ENCODE assay signal across 8 cellular contexts in genomic region chr5:174317261-174317894, GRCh38.
A peak's percentile ranks its signal among the peaks of the same experiment; 100 is the strongest.
DNase-seq lines count a peak whose midpoint lies in the region; ATAC-seq and TF ChIP-seq lines count a peak whose summit lies in the region.

No MANE protein-coding gene starts in this region.

- no peaks in the 10 kb centered on the region for H3K9me3 ChIP-seq in heart left ventricle

- peaks cover 27 to 53% of the 10 kb centered on the region in 2 donors for H3K27me3 Mint-ChIP-seq in effector memory CD8-positive, alpha-beta T cell
- H3K27me3 Mint-ChIP-seq in activated naive CD8-positive, alpha-beta T cell treated with anti-CD3 and anti-CD28 coated beads, Interleukin-2, amount 50 U/mL, for 24 hours: peaks cover 20% of the 10 kb centered on the region

- TF ChIP-seq CTCF in VCaP (conservative IDR thresholded peaks at IDR 0.05) (peak; percentile 100), heart left ventricle (IDR thresholded peaks at IDR 0.05) (peak; percentile 41 to 80 (median 70))

- H3K4me3 Mint-ChIP-seq in effector memory CD8-positive, alpha-beta T cell: no peak overlapping the region
- no peak overlapping the region for H3K4me3 Mint-ChIP-seq in activated naive CD8-positive, alpha-beta T cell treated with anti-CD3 and anti-CD28 coated beads, Interleukin-2, amount 50 U/mL, for 24 hours

- H3K27me3 ChIP-seq in heart left ventricle: peaks cover 0 to 36% (median 8%) of the 10 kb centered on the region in 9 donors

- peaks cover 0 to 7% of the 10 kb centered on the region in 2 donors for H3K9me3 Mint-ChIP-seq in effector memory CD8-positive, alpha-beta T cell
- no peaks in the 10 kb centered on the region for H3K9me3 Mint-ChIP-seq in activated naive CD8-positive, alpha-beta T cell treated with anti-CD3 and anti-CD28 coated beads, Interleukin-2, amount 50 U/mL, for 24 hours

- peaks cover 0 to 2% of the 10 kb centered on the region in 2 donors for H3K4me1 Mint-ChIP-seq in effector memory CD8-positive, alpha-beta T cell (ENCODE audit: low read depth in 2 of 2)
- H3K4me1 Mint-ChIP-seq in activated naive CD8-positive, alpha-beta T cell treated with anti-CD3 and anti-CD28 coated beads, Interleukin-2, amount 50 U/mL, for 24 hours: peaks cover 2% of the 10 kb centered on the region

- WGBS in heart left ventricle, 4 donors: 13 to 26% (median 17%) methylated on average over 8 to 11 of the region's 11 CpGs

- peak; percentile 69 for DNase-seq in DMS53 treated with DMSO at 0.1 percent for 48 hours (lab: John Stamatoyannopoulos, UW; ENCODE audit: unreplicated experiment)
- DNase-seq in Kasumi-1 (lab: John Stamatoyannopoulos, UW): peak; percentile 21 to 34
- peak in 2 of 5 donors; percentile 18 to 46 for DNase-seq in heart left ventricle
- DNase-seq in retina: peak; percentile 81
- no peak for DNase-seq in effector memory CD8-positive, alpha-beta T cell
- no peak for DNase-seq in activated naive CD8-positive, alpha-beta T cell treated with anti-CD3 and anti-CD28 coated beads, Interleukin-2, amount 50 U/mL, for 24 hours

- H3K27ac ChIP-seq in VCaP (no peak overlapping the region; the same call in 1 of the 2 replicates), heart left ventricle (no peak overlapping the region)

- H3K4me1 ChIP-seq in heart left ventricle: peaks cover 0 to 5% (median 0%) of the 10 kb centered on the region in 12 donors

- intact Hi-C loops in heart left ventricle (cut with DNase I): loop anchor here in 9 of 10 donors (1.0 to 10.0 kb wide), 6 partner anchors 272 to 1023 kb away; partner anchors contain the start of genes NSG2 (in 5 of the 9), BOD1 (in 1 of the 9) and C5orf47 (in 1 of the 9)

- H3K27ac Mint-ChIP-seq in effector memory CD8-positive, alpha-beta T cell: no peak overlapping the region
- no peak overlapping the region for H3K27ac Mint-ChIP-seq in activated naive CD8-positive, alpha-beta T cell treated with anti-CD3 and anti-CD28 coated beads, Interleukin-2, amount 50 U/mL, for 24 hours

- no peaks in the 10 kb centered on the region for H3K36me3 Mint-ChIP-seq in effector memory CD8-positive, alpha-beta T cell (ENCODE audit: insufficient read depth)
- no peaks in the 10 kb centered on the region for H3K36me3 Mint-ChIP-seq in activated naive CD8-positive, alpha-beta T cell treated with anti-CD3 and anti-CD28 coated beads, Interleukin-2, amount 50 U/mL, for 24 hours (ENCODE audit: low read depth)

- H3K4me3 ChIP-seq in heart left ventricle: no peak overlapping the region

- no peak for TF ChIP-seq POLR2A in heart left ventricle (IDR thresholded peaks at IDR 0.05)

- H3K36me3 ChIP-seq in heart left ventricle: no peaks in the 10 kb centered on the region

- ATAC-seq in heart left ventricle (peak; percentile 57 to 94 (median 90)), GM21528 (IDR thresholded peaks at IDR 0.05; ENCODE audit: low FRiP score, unreplicated experiment) (no peak)
- ATAC-seq in effector memory CD8-positive, alpha-beta T cell (replicated peaks): no peak
- ATAC-seq in activated naive CD8-positive, alpha-beta T cell treated with anti-CD3 and anti-CD28 coated beads, Interleukin-2, amount 50 U/mL, for 24 hours: no peak

Comparison
In these comparisons a context has a peak if more than half of its experiments do, and no peak if none do; other contexts are left out.
1. DNase-seq: peak in DMS53 treated with DMSO at 0.1 percent for 48 hours (single experiment), Kasumi-1 (2 of 2) and retina (single experiment); none in effector memory CD8-positive, alpha-beta T cell (0 of 3) and activated naive CD8-positive, alpha-beta T cell treated with anti-CD3 and anti-CD28 coated beads, Interleukin-2, amount 50 U/mL, for 24 hours (single experiment).
2. ATAC-seq: peak in heart left ventricle (4 of 4); none in effector memory CD8-positive, alpha-beta T cell (single experiment), activated naive CD8-positive, alpha-beta T cell treated with anti-CD3 and anti-CD28 coated beads, Interleukin-2, amount 50 U/mL, for 24 hours (single experiment) and GM21528 (single experiment).